8 cellular contexts compared by ENCODE assay signal in the genomic region with DNA sequence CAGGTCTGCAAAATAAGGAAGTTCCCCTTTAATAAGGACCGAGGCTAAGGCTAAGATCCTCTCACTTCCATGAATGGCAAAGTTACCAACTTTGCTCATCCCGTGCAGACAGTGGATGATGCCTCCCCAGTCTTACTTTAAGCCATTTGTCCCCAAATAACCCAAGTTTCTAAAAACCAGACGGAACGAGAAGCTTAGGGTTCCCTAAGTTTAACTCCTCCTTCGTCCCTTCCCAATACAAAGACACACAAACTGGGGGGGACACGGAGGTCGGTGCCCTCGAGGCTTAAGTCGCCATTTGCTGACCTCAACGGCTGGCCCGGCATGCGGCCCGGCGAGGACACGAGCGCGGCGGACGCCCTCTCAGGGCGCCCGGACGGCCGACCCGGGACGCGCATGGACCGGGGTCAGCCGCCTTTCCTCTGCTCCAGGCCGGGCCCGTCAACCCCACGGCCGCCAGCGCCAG. TPM values are rescaled to one million over a fixed set of nuclear protein-coding genes. Genes with fewer than 3 reads are reported as not detected.
DNase-seq lines count a peak whose midpoint lies in the region; ATAC-seq and TF ChIP-seq lines count a peak whose summit lies in the region.

No MANE protein-coding gene starts in this region.

- CTCF ChIA-PET in SK-N-SH (lab: Yijun Ruan, JAX) = interaction anchor here (0.6 to 1.5 kb wide), 5 partner anchors 25 to 115 kb away, joined by 3 to 6 read pairs (median 4); a partner anchor contains a TSS

- H3K9me3 ChIP-seq in SK-N-SH = no peaks in the 10 kb centered on the region

- H3K27ac ChIP-seq in HL-60 (replicated peaks) (peak overlapping the region; percentile 65), SK-N-SH (ENCODE audit: low read depth in 2 of 2, low read length in 1 of 2) (peak overlapping the region; percentile 83 to 92), layer of hippocampus (ENCODE audit: low read depth, low read length) (peak overlapping the region; percentile 71)

- peaks cover 13% of the 10 kb centered on the region for H3F3A ChIP-seq in SK-N-SH (replicated peaks; ENCODE audit: insufficient read depth)

- peak overlapping the region; percentile 95 for H3K27ac Mint-ChIP-seq in chondrocyte (ENCODE audit: unreplicated experiment)
- H3K27ac Mint-ChIP-seq in stimulated activated memory B cell treated with anti-CD40 and anti-IgM and Interleukin-4, amounts not matched to agents 10 μg/mL and 1 μg/mL and 100 μg/mL, for 72 hours = peak overlapping the region; percentile 93

- TF ChIP-seq CTCF in HL-60 (IDR thresholded peaks at IDR 0.05; ENCODE audit: insufficient read depth, low read length) (no peak), SK-N-SH (IDR thresholded peaks at IDR 0.05) (no peak), chondrocyte (IDR thresholded peaks at IDR 0.05) (no peak)

- H4K20me1 ChIP-seq in SK-N-SH (ENCODE audit: insufficient read depth) = peaks cover 39% of the 10 kb centered on the region

- DNase-seq in EL = peak; percentile 57
- DNase-seq in HL-60 (ENCODE audit: low read depth in 1 of 2, low spot score in 1 of 2) = peak; percentile 31 to 42
- peak; percentile 34 for DNase-seq in SK-N-SH
- DNase-seq in chondrocyte (ENCODE audit: low spot score) = no peak
- no peak for DNase-seq in GOT3 (lab: John Stamatoyannopoulos, UW)

- no peaks in the 10 kb centered on the region for H3K27me3 Mint-ChIP-seq in chondrocyte (ENCODE audit: low read depth)
- H3K27me3 Mint-ChIP-seq in stimulated activated memory B cell treated with anti-CD40 and anti-IgM and Interleukin-4, amounts not matched to agents 10 μg/mL and 1 μg/mL and 100 μg/mL, for 72 hours = no peaks in the 10 kb centered on the region

- H3K9ac ChIP-seq in SK-N-SH = peak overlapping the region; percentile 88

- no peaks in the 10 kb centered on the region for H3K9me3 Mint-ChIP-seq in chondrocyte (ENCODE audit: low read depth)
- H3K9me3 Mint-ChIP-seq in stimulated activated memory B cell treated with anti-CD40 and anti-IgM and Interleukin-4, amounts not matched to agents 10 μg/mL and 1 μg/mL and 100 μg/mL, for 72 hours = no peaks in the 10 kb centered on the region

- POLR2A ChIA-PET in SK-N-SH (lab: Yijun Ruan, JAX) = interaction anchor here (0.9 to 4.8 kb wide), 4 partner anchors 8 to 150 kb away, joined by 3 to 57 read pairs (median 4); a partner anchor contains a TSS

- H3K27me3 ChIP-seq in HL-60 (ENCODE audit: insufficient read depth, poor library complexity, severe bottlenecking) (no peaks in the 10 kb centered on the region), SK-N-SH (ENCODE audit: insufficient read depth) (no peaks in the 10 kb centered on the region), layer of hippocampus (ENCODE audit: control insufficient read depth, insufficient read depth, low read length) (no peaks in the 10 kb centered on the region)

- peak overlapping the region; percentile 83 for H3K4me3 Mint-ChIP-seq in chondrocyte (ENCODE audit: unreplicated experiment)
- H3K4me3 Mint-ChIP-seq in stimulated activated memory B cell treated with anti-CD40 and anti-IgM and Interleukin-4, amounts not matched to agents 10 μg/mL and 1 μg/mL and 100 μg/mL, for 72 hours = peak overlapping the region; percentile 96

- H3K79me2 ChIP-seq in SK-N-SH (ENCODE audit: insufficient read depth) = peaks cover 60% of the 10 kb centered on the region

- no peak for TF ChIP-seq RAD21 in SK-N-SH (IDR thresholded peaks at IDR 0.05; ENCODE audit: low read length)

- H3K36me3 ChIP-seq in SK-N-SH (replicated peaks in 1 of 2; ENCODE audit: control insufficient read depth in 1 of 2, insufficient read depth in 2 of 2, low read length in 1 of 2) = peaks cover 0 to 3% of the 10 kb centered on the region in 2 experiments

- H3K4me1 ChIP-seq in SK-N-SH (ENCODE audit: control insufficient read depth in 1 of 2, insufficient read depth in 2 of 2, low read depth in 1 of 2, low read length in 1 of 2) = peaks cover 8 to 18% of the 10 kb centered on the region in 2 experiments; a peak in 3 of 4 replicates

- peaks cover 2% of the 10 kb centered on the region for H3K36me3 Mint-ChIP-seq in chondrocyte (ENCODE audit: low read depth)
- H3K36me3 Mint-ChIP-seq in stimulated activated memory B cell treated with anti-CD40 and anti-IgM and Interleukin-4, amounts not matched to agents 10 μg/mL and 1 μg/mL and 100 μg/mL, for 72 hours = no peaks in the 10 kb centered on the region

- H3K4me2 ChIP-seq in SK-N-SH = peak overlapping the region; percentile 93

- H3K9me2 ChIP-seq in SK-N-SH = no peaks in the 10 kb centered on the region

- peaks cover 48% of the 10 kb centered on the region for H3K4me1 Mint-ChIP-seq in chondrocyte (ENCODE audit: low read depth)
- H3K4me1 Mint-ChIP-seq in stimulated activated memory B cell treated with anti-CD40 and anti-IgM and Interleukin-4, amounts not matched to agents 10 μg/mL and 1 μg/mL and 100 μg/mL, for 72 hours = peaks cover 54% of the 10 kb centered on the region

- H3K4me3 ChIP-seq in HL-60 (replicated peaks; ENCODE audit: insufficient read depth, low read length) = peak overlapping the region; percentile 75
- H3K4me3 ChIP-seq in SK-N-SH (ENCODE audit: low read depth in 2 of 2, low read length in 1 of 2) = peak overlapping the region; percentile 82 to 88

- TF ChIP-seq EP300 in SK-N-SH (IDR thresholded peaks at IDR 0.05; ENCODE audit: borderline replicate concordance in 1 of 2, low read depth in 1 of 2, low read length in 1 of 2) = no peak

- peak; percentile 21 for ATAC-seq in GM21515 (IDR thresholded peaks at IDR 0.05; ENCODE audit: unreplicated experiment)
- peak; percentile 6 for ATAC-seq in stimulated activated memory B cell treated with anti-CD40 and anti-IgM and Interleukin-4, amounts not matched to agents 10 μg/mL and 1 μg/mL and 100 μg/mL, for 72 hours

- WGBS in SK-N-SH (ENCODE audit: low lambda C conversion rate) = 0% methylated on average over 5 of the region's 33 CpGs

- peak overlapping the region; percentile 78; the same call in 1 of the 2 replicates for H2AFZ ChIP-seq in SK-N-SH (ENCODE audit: low read depth)

TF ChIP-seq in SK-N-SH, 30 proteins besides CTCF, POLR2A, EP300 and RAD21:
- TF ChIP-seq NFIC (IDR thresholded peaks at IDR 0.05; ENCODE audit: borderline replicate concordance) (no peak), POLR2AphosphoS5 (IDR thresholded peaks at IDR 0.05; ENCODE audit: low read depth, low read length) (peak; percentile 39; the same call in 1 of the 2 replicates), YY1 (IDR thresholded peaks at IDR 0.05; ENCODE audit: low read depth) (peak; percentile 45; the same call in 1 of the 2 replicates)
TF ChIP-seq in SK-N-SH: peak in this region for 2.

RNA-seq across cellular contexts. Expression of a gene that starts 0.5 kb away (rescaled TPM):
- polyA plus RNA-seq in SK-N-SH (2012; rRNA removed) = 1.7 and 2.4 TPM in 2 replicates
- polyA plus RNA-seq in SK-N-SH (2012; cell fraction: cytosol; rRNA removed) = 2.8 and 3.1 TPM in 2 replicates
- polyA plus RNA-seq in SK-N-SH (2012; cell fraction: nucleus; rRNA removed) = 1.2 and 3.2 TPM in 2 replicates
- total RNA-seq in chondrocyte = 10.4 to 11.8 TPM (median 11.0 TPM) in 3 replicates

Comparison
In these comparisons a context has a peak if more than half of its experiments do, and no peak if none do; other contexts are left out.
1. DNase-seq: peak in EL (single experiment), HL-60 (2 of 2) and SK-N-SH (single experiment); none in chondrocyte (single experiment) and GOT3 (single experiment).
2. Peak in every context shown above with its lines, with median percentiles within 50 percentile points of each other: H3K27ac ChIP-seq.